In the genomic region with DNA sequence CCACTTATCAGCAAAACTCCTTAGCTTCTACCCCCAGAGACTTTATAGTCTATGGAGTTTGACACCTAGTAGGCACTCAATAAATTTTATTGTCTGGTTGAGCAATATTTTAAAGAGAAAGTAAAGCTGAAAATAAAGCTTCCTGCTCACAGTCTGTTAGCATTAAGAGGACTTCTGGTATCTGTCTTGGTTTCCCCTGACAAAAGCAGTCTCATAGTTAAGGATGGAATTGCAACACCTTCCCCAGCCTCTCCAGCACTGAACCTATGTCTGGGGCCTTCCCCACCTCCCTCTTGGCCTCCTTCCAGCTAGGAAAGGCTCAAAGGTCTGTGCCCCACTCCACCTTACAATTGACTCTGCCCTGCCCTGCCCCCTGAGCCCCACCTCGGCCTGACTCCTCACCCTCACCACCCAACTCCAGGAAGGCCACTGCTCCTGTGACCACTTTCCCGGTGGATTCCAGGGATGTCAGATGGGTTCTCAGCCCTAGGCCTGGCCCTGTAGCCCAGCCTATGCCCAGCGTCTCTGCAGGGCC, we compare ENCODE assay signal across 32 cellular contexts. TPM values are rescaled to one million over a fixed set of nuclear protein-coding genes. Genes with fewer than 3 reads are reported as not detected.
DNase-seq lines count a peak whose midpoint lies in the region; ATAC-seq, FAIRE-seq and TF ChIP-seq lines count a peak whose summit lies in the region.
"Had no signal": no experiment of that assay in that cellular context is flagged by ENCODE, and none has a peak within 500 bp of the region (broad histone marks: within the 10 kb centered on the region; RNA-seq: fewer than 3 reads in every experiment).

No MANE protein-coding gene starts in this region.

- TF ChIP-seq CTCF in A549 (IDR thresholded peaks at IDR 0.05), result no peak
- no peak for TF ChIP-seq CTCF in Peyer's patch (IDR thresholded peaks at IDR 0.05)
- TF ChIP-seq CTCF in neural progenitor cell (IDR thresholded peaks at IDR 0.05), result no peak

- no peak overlapping the region for H4K8ac ChIP-seq in mesenchymal stem cell (ENCODE audit: low read length)

- H3K36me3 ChIP-seq in Peyer's patch, result no peaks in the 10 kb centered on the region
- no peaks in the 10 kb centered on the region for H3K36me3 ChIP-seq in mesenchymal stem cell (ENCODE audit: control insufficient read depth in 1 of 2, insufficient read depth in 2 of 2, low read depth in 1 of 2, low read length in 2 of 2)
- H3K36me3 ChIP-seq in neural progenitor cell, result no peaks in the 10 kb centered on the region
- H3K36me3 ChIP-seq: esophagus muscularis mucosa, thyroid gland had no signal

- H2AK5ac ChIP-seq in mesenchymal stem cell (ENCODE audit: low read length, severe bottlenecking), result no peak overlapping the region

- H3K4me3 ChIP-seq in A549, result no peak overlapping the region
- peak overlapping the region in 2 of 4 donors; percentile 7 to 13 for H3K4me3 ChIP-seq in Peyer's patch
- no peak overlapping the region for H3K4me3 ChIP-seq in mesenchymal stem cell (ENCODE audit: insufficient read depth in 1 of 2, low read depth in 1 of 2, low read length in 2 of 2)
- H3K4me3 ChIP-seq in neural progenitor cell, result no peak overlapping the region
- H3K4me3 ChIP-seq: esophagus muscularis mucosa, thyroid gland had no signal

- DNase-seq in A549 (ENCODE audit: low read depth in 1 of 2, low spot score in 1 of 2) (peak in 1 of 2 experiments; percentile 40), Peyer's patch (peak in 2 of 3 donors; percentile 90), epithelial cell of prostate (ENCODE audit: low read depth, low spot score) (no peak), mesenchymal stem cell (peak; percentile 28), neural progenitor cell (ENCODE audit: low spot score) (no peak), NCI-H2227 treated with DMSO at 0.1 percent for 48 hours (lab: John Stamatoyannopoulos, UW) (no peak)
- no peak for DNase-seq in stimulated activated effector memory CD8-positive, alpha-beta T cell treated with anti-CD3 and anti-CD28 coated beads, Interleukin-12 subunit alpha, Interleukin-12 subunit beta, amount 100 ng/mL, for 72 hours (ENCODE audit: low spot score in 2 of 2)
- DNase-seq: activated CD4-positive, CD25-positive, alpha-beta regulatory T cell; activated CD8-positive, alpha-beta memory T cell treated with anti-CD3 and anti-CD28 coated beads, Interleukin-2, amount 10 ng/mL, durations not matched to agents 7 days and 5 days; activated gamma-delta T cell treated with Interleukin-2 at 50 U/mL for 16 hours; activated naive CD8-positive, alpha-beta T cell treated with anti-CD3 and anti-CD28 coated beads, Interleukin-2, amount 10 ng/mL, durations not matched to agents 7 days and 5 days; activated T-cell treated with anti-CD3 and anti-CD28 coated beads, Interleukin-2, amount 50 U/mL, for 48 hours; caudate nucleus; CD4-positive, alpha-beta memory T cell; GOT3; Kasumi-1; NCI-H1694; NCI-H446 treated with DMSO at 0.1 percent for 48 hours; NCI-H774; stimulated activated CD4-positive, alpha-beta T cell treated with anti-CD3 and anti-CD28 coated beads, Interleukin-12 subunit alpha, Interleukin-12 subunit beta, amount 100 ng/mL, for 4 hours; stimulated activated CD4-positive, alpha-beta T cell treated with anti-CD3 and anti-CD28 coated beads, Interleukin-2, amount 100 ng/mL, for 48 hours; thyroid gland had no signal

- H2AFZ ChIP-seq in mesenchymal stem cell (ENCODE audit: low read depth, low read length), result no peak overlapping the region
- no peak overlapping the region for H2AFZ ChIP-seq in neural progenitor cell (replicated peaks)

- FAIRE-seq in A549 (lab: Jason Lieb, UNC), result no peak
- FAIRE-seq: frontal cortex, TTC549 had no signal

- no peak overlapping the region for H3K4me3 Mint-ChIP-seq in neural progenitor cell
- H3K4me3 Mint-ChIP-seq in stimulated activated effector memory CD8-positive, alpha-beta T cell treated with anti-CD3 and anti-CD28 coated beads, Interleukin-12 subunit alpha, Interleukin-12 subunit beta, amount 100 ng/mL, for 72 hours, result no peak overlapping the region
- H3K4me3 Mint-ChIP-seq: activated CD8-positive, alpha-beta memory T cell treated with anti-CD3 and anti-CD28 coated beads, Interleukin-2, amount 10 ng/mL, durations not matched to agents 7 days and 5 days; activated naive CD8-positive, alpha-beta T cell treated with anti-CD3 and anti-CD28 coated beads, Interleukin-2, amount 10 ng/mL, durations not matched to agents 7 days and 5 days; CD4-positive, alpha-beta memory T cell; dendritic cell treated with granulocyte-macrophage colony-stimulating factor and Interleukin-4, amounts not matched to agents 40 ng/mL and 50 ng/mL, for 4 days; memory B cell had no signal

- H3K79me1 ChIP-seq in mesenchymal stem cell (replicated peaks; ENCODE audit: low read length, poor library complexity, severe bottlenecking), result no peaks in the 10 kb centered on the region

- H3K4me2 ChIP-seq in A549 (peak overlapping the region; percentile 37), mesenchymal stem cell (ENCODE audit: low read length, poor library complexity, severe bottlenecking) (no peak overlapping the region), neural progenitor cell (no peak overlapping the region)

- no peak overlapping the region for H3K18ac ChIP-seq in mesenchymal stem cell (ENCODE audit: low read depth in 1 of 2, low read length in 2 of 2)

- no peak for TF ChIP-seq POLR2A in A549 (IDR thresholded peaks at IDR 0.05; ENCODE audit: low read length)
- TF ChIP-seq POLR2A in Peyer's patch (IDR thresholded peaks at IDR 0.05), result peak in 1 of 2 donors; percentile 29

- H3K79me2 ChIP-seq in neural progenitor cell (ENCODE audit: low read depth), result no peaks in the 10 kb centered on the region

- 65% methylated on average over 3 of the region's 3 CpGs for WGBS in A549 (ENCODE audit: missing lambda C conversion rate)
- WGBS in mesenchymal stem cell, result 71% methylated on average over 3 of the region's 3 CpGs

- no peak overlapping the region for H2BK15ac ChIP-seq in mesenchymal stem cell (ENCODE audit: low read depth, poor library complexity, severe bottlenecking)

- no peak for TF ChIP-seq RAD21 in A549 (conservative IDR thresholded peaks at IDR 0.05 in 1 of 2, IDR thresholded peaks at IDR 0.05 in 1 of 2)

- no peak overlapping the region for H2BK12ac ChIP-seq in mesenchymal stem cell (ENCODE audit: low read length in 2 of 2)

- no peak overlapping the region for H3K9ac ChIP-seq in mesenchymal stem cell (ENCODE audit: low read length)
- no peak overlapping the region for H3K9ac ChIP-seq in neural progenitor cell

- H3K36me3 Mint-ChIP-seq in neural progenitor cell, result no peaks in the 10 kb centered on the region
- H3K36me3 Mint-ChIP-seq in stimulated activated effector memory CD8-positive, alpha-beta T cell treated with anti-CD3 and anti-CD28 coated beads, Interleukin-12 subunit alpha, Interleukin-12 subunit beta, amount 100 ng/mL, for 72 hours, result no peaks in the 10 kb centered on the region
- H3K36me3 Mint-ChIP-seq: activated CD8-positive, alpha-beta memory T cell treated with anti-CD3 and anti-CD28 coated beads, Interleukin-2, amount 10 ng/mL, durations not matched to agents 7 days and 5 days; activated naive CD8-positive, alpha-beta T cell treated with anti-CD3 and anti-CD28 coated beads, Interleukin-2, amount 10 ng/mL, durations not matched to agents 7 days and 5 days; CD4-positive, alpha-beta memory T cell; memory B cell had no signal

- H3K4me1 Mint-ChIP-seq in neural progenitor cell, result peaks cover 16% of the 10 kb centered on the region
- no peaks in the 10 kb centered on the region for H3K4me1 Mint-ChIP-seq in stimulated activated effector memory CD8-positive, alpha-beta T cell treated with anti-CD3 and anti-CD28 coated beads, Interleukin-12 subunit alpha, Interleukin-12 subunit beta, amount 100 ng/mL, for 72 hours
- H3K4me1 Mint-ChIP-seq: activated naive CD8-positive, alpha-beta T cell treated with anti-CD3 and anti-CD28 coated beads, Interleukin-2, amount 10 ng/mL, durations not matched to agents 7 days and 5 days; CD4-positive, alpha-beta memory T cell; memory B cell had no signal

- H3K14ac ChIP-seq in mesenchymal stem cell (ENCODE audit: low read length in 2 of 2), result no peak overlapping the region

- H4K20me1 ChIP-seq in neural progenitor cell (ENCODE audit: low read depth), result no peaks in the 10 kb centered on the region

- TF ChIP-seq EP300 in A549 (IDR thresholded peaks at IDR 0.05), result no peak

- CTCF ChIA-PET in A549 (lab: Yijun Ruan, JAX), result interaction anchor here (0.7 to 12.0 kb wide), 5 partner anchors 16 to 158 kb away, joined by 3 to 114 read pairs (median 4); a partner anchor contains a TSS

- H3K27ac Mint-ChIP-seq in neural progenitor cell, result no peak overlapping the region
- no peak overlapping the region for H3K27ac Mint-ChIP-seq in stimulated activated effector memory CD8-positive, alpha-beta T cell treated with anti-CD3 and anti-CD28 coated beads, Interleukin-12 subunit alpha, Interleukin-12 subunit beta, amount 100 ng/mL, for 72 hours
- H3K27ac Mint-ChIP-seq: activated CD8-positive, alpha-beta memory T cell treated with anti-CD3 and anti-CD28 coated beads, Interleukin-2, amount 10 ng/mL, durations not matched to agents 7 days and 5 days; activated naive CD8-positive, alpha-beta T cell treated with anti-CD3 and anti-CD28 coated beads, Interleukin-2, amount 10 ng/mL, durations not matched to agents 7 days and 5 days; dendritic cell treated with granulocyte-macrophage colony-stimulating factor and Interleukin-4, amounts not matched to agents 40 ng/mL and 50 ng/mL, for 4 days; memory B cell; progenitor cell of endocrine pancreas had no signal

- ATAC-seq in A549, result peak in 1 of 2 experiments; percentile 11; a peak in 3 of 6 replicates
- ATAC-seq in stimulated activated effector memory CD8-positive, alpha-beta T cell treated with anti-CD3 and anti-CD28 coated beads, Interleukin-12 subunit alpha, Interleukin-12 subunit beta, amount 100 ng/mL, for 72 hours, result no peak
- no peak for ATAC-seq in HG03159 (IDR thresholded peaks at IDR 0.05; ENCODE audit: unreplicated experiment)
- ATAC-seq: activated CD8-positive, alpha-beta memory T cell treated with anti-CD3 and anti-CD28 coated beads, Interleukin-2, amount 10 ng/mL, durations not matched to agents 7 days and 5 days; sciatic nerve had no signal

- H2BK5ac ChIP-seq in mesenchymal stem cell (ENCODE audit: low read depth, low read length, poor library complexity, severe bottlenecking), result no peak overlapping the region

- no peak overlapping the region for H2BK120ac ChIP-seq in mesenchymal stem cell (ENCODE audit: low read depth, low read length)

- no peaks in the 10 kb centered on the region for H3K27me3 ChIP-seq in Peyer's patch
- H3K27me3 ChIP-seq in mesenchymal stem cell (ENCODE audit: control insufficient read depth in 1 of 2, insufficient read depth in 1 of 2, low read length in 2 of 2), result no peaks in the 10 kb centered on the region
- no peaks in the 10 kb centered on the region for H3K27me3 ChIP-seq in neural progenitor cell
- H3K27me3 ChIP-seq: esophagus muscularis mucosa, thyroid gland had no signal

- H3K9me3 ChIP-seq in A549 (no peaks in the 10 kb centered on the region), Peyer's patch (no peaks in the 10 kb centered on the region), mesenchymal stem cell (ENCODE audit: control insufficient read depth, low read length) (no peaks in the 10 kb centered on the region), neural progenitor cell (ENCODE audit: low read depth) (no peaks in the 10 kb centered on the region)
- H3K9me3 ChIP-seq: esophagus muscularis mucosa, thyroid gland had no signal

- H3K4me1 ChIP-seq in A549 (peaks cover 65% of the 10 kb centered on the region), Peyer's patch (peaks cover 0 to 42% (median 6%) of the 10 kb centered on the region in 4 donors), mesenchymal stem cell (ENCODE audit: control insufficient read depth, insufficient read depth, low read depth, low read length) (peaks cover 3% of the 10 kb centered on the region), neural progenitor cell (peaks cover 13% of the 10 kb centered on the region)

- H4K91ac ChIP-seq in mesenchymal stem cell (ENCODE audit: low read length), result no peak overlapping the region

- H3F3A ChIP-seq in neural progenitor cell (ENCODE audit: low read depth), result peaks cover 14% of the 10 kb centered on the region

- peaks cover 17% of the 10 kb centered on the region for H3K27me3 Mint-ChIP-seq in neural progenitor cell (ENCODE audit: insufficient read depth, low read depth)
- H3K27me3 Mint-ChIP-seq: activated CD8-positive, alpha-beta memory T cell treated with anti-CD3 and anti-CD28 coated beads, Interleukin-2, amount 10 ng/mL, durations not matched to agents 7 days and 5 days; activated naive CD8-positive, alpha-beta T cell treated with anti-CD3 and anti-CD28 coated beads, Interleukin-2, amount 10 ng/mL, durations not matched to agents 7 days and 5 days; CD4-positive, alpha-beta memory T cell; dendritic cell treated with granulocyte-macrophage colony-stimulating factor and Interleukin-4, amounts not matched to agents 40 ng/mL and 50 ng/mL, for 4 days had no signal

- H3K23ac ChIP-seq in mesenchymal stem cell (ENCODE audit: low read length in 2 of 2), result no peak overlapping the region

- H3K9me3 Mint-ChIP-seq in neural progenitor cell, result no peaks in the 10 kb centered on the region
- no peaks in the 10 kb centered on the region for H3K9me3 Mint-ChIP-seq in stimulated activated effector memory CD8-positive, alpha-beta T cell treated with anti-CD3 and anti-CD28 coated beads, Interleukin-12 subunit alpha, Interleukin-12 subunit beta, amount 100 ng/mL, for 72 hours
- H3K9me3 Mint-ChIP-seq: activated naive CD8-positive, alpha-beta T cell treated with anti-CD3 and anti-CD28 coated beads, Interleukin-2, amount 10 ng/mL, durations not matched to agents 7 days and 5 days; CD4-positive, alpha-beta memory T cell; dendritic cell treated with granulocyte-macrophage colony-stimulating factor and Interleukin-4, amounts not matched to agents 40 ng/mL and 50 ng/mL, for 4 days; memory B cell had no signal

- H3K4ac ChIP-seq in mesenchymal stem cell (ENCODE audit: low read depth in 1 of 2, low read length in 2 of 2), result no peak overlapping the region

- peak overlapping the region; percentile 63 to 79 for H3K27ac ChIP-seq in A549
- H3K27ac ChIP-seq in Peyer's patch, result peak overlapping the region in 3 of 4 donors; percentile 77 to 93 (median 91)
- H3K27ac ChIP-seq in epithelial cell of prostate, result peak overlapping the region; percentile 10
- no peak overlapping the region for H3K27ac ChIP-seq in mesenchymal stem cell (ENCODE audit: low read length, poor library complexity, severe bottlenecking)
- H3K27ac ChIP-seq in neural progenitor cell, result no peak overlapping the region
- H3K27ac ChIP-seq: esophagus muscularis mucosa, thyroid gland had no signal

- POLR2A ChIA-PET in A549 (lab: Yijun Ruan, JAX), result no interaction called here

RNA-seq across cellular contexts. Expression of a gene that starts 33.3 kb away (rescaled TPM):
- polyA plus RNA-seq in A549 (2011; rRNA removed), result 0.91 and 1.3 TPM in 2 replicates
- polyA plus RNA-seq in A549 (2012; cell fraction: cytosol; rRNA removed), result 0.41 and 0.54 TPM in 2 replicates
- polyA plus RNA-seq in A549 (2012; cell fraction: nucleus; rRNA removed), result 1.8 and 1.9 TPM in 2 replicates
- 1.5 to 1.7 TPM (median 1.6 TPM) in 3 replicates for polyA plus RNA-seq in A549 (2017; fragmentation: RNase III; extraction: RNeasy Plus Mini Kit Qiagen cat#74134 plus additional on column Dnase treatment)
- polyA minus RNA-seq in A549 (2011; rRNA and poly(A)+ RNA removed), result 0.39 and 1.2 TPM in 2 replicates
- 100 to 1,000 TPM in 2 of 4 donors, 10 to 100 TPM in 1, 1 to 10 TPM in 1; 4.1 to 240 (median 97.1) TPM for total RNA-seq in Peyer's patch
- 0.01 TPM for polyA plus RNA-seq in mesenchymal stem cell (2013, experiment 1 of 2)
- not detected for polyA plus RNA-seq in mesenchymal stem cell (2013, experiment 2 of 2)
- total RNA-seq in neural progenitor cell (ENCODE audit: low replicate concordance), result 1.5 and 2.3 TPM in 2 replicates
- total RNA-seq: A673; activated CD8-positive, alpha-beta memory T cell treated with anti-CD3 and anti-CD28 coated beads, Interleukin-2, amount 10 ng/mL, durations not matched to agents 7 days and 5 days; activated naive CD8-positive, alpha-beta T cell treated with anti-CD3 and anti-CD28 coated beads, Interleukin-2, amount 10 ng/mL, durations not matched to agents 7 days and 5 days; CD4-positive, alpha-beta memory T cell; T-helper 1 cell treated with Interleukin-12 subunit alpha and Interleukin-12 subunit beta and Interleukin-4 antibody, amounts not matched to agents 30 ng/mL and 1 ng/mL, for 36 hours had no signal
- polyA plus RNA-seq: CD4-positive, alpha-beta memory T cell had no signal

Comparison
In these comparisons a context has a peak if more than half of its experiments do, and no peak if none do; other contexts are left out.
1. DNase-seq: peak in Peyer's patch (2 of 3) and mesenchymal stem cell (single experiment); none in epithelial cell of prostate (single experiment), neural progenitor cell (single experiment), stimulated activated effector memory CD8-positive, alpha-beta T cell treated with anti-CD3 and anti-CD28 coated beads, Interleukin-12 subunit alpha, Interleukin-12 subunit beta, amount 100 ng/mL, for 72 hours (0 of 2) and NCI-H2227 treated with DMSO at 0.1 percent for 48 hours (single experiment).
2. H3K27ac ChIP-seq: peak in A549 (2 of 2), Peyer's patch (3 of 4) and epithelial cell of prostate (single experiment); none in mesenchymal stem cell (single experiment) and neural progenitor cell (single experiment).